In the genomic region with DNA sequence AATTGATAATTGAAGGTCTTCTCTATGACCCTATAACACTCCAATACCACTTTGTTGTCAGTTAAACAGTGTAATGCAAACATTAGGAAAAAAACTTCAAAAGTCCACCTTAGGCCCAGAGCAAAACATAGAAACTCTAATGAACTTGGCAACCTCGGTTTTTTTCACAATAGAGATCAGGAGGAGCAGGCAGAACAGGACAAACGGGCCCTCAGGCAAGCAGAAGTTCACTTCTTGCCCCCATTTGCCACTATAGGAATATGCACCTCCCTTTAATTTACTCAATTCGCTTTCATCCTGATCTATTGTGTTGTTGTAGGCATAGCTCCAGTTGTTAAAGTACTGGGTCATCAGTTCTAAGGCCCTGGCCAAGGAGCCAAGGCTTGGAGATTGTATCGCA, we compare ENCODE assay signal across 1 cellular context.
TF ChIP-seq lines count a peak whose summit lies in the region.

No MANE protein-coding gene starts in this region.

TF ChIP-seq in HepG2, 621 proteins besides CTCF, POLR2A, EP300 and RAD21:
- TF ChIP-seq GTF2F1 (IDR thresholded peaks at IDR 0.05; ENCODE audit: low read length) = no peak
- no peak for TF ChIP-seq ZNF205 (CRISPR knock-in tag; IDR thresholded peaks at IDR 0.05)
- no peak for TF ChIP-seq ZNF367 (CRISPR knock-in tag; IDR thresholded peaks at IDR 0.05; ENCODE audit: borderline replicate concordance)
- no peak for TF ChIP-seq SRSF1 (optimal IDR thresholded peaks at IDR 0.05; ENCODE audit: low read depth, low read length)
- TF ChIP-seq ZNF589 (CRISPR knock-in tag; conservative IDR thresholded peaks at IDR 0.05) = no peak
- TF ChIP-seq, protein P1, sequence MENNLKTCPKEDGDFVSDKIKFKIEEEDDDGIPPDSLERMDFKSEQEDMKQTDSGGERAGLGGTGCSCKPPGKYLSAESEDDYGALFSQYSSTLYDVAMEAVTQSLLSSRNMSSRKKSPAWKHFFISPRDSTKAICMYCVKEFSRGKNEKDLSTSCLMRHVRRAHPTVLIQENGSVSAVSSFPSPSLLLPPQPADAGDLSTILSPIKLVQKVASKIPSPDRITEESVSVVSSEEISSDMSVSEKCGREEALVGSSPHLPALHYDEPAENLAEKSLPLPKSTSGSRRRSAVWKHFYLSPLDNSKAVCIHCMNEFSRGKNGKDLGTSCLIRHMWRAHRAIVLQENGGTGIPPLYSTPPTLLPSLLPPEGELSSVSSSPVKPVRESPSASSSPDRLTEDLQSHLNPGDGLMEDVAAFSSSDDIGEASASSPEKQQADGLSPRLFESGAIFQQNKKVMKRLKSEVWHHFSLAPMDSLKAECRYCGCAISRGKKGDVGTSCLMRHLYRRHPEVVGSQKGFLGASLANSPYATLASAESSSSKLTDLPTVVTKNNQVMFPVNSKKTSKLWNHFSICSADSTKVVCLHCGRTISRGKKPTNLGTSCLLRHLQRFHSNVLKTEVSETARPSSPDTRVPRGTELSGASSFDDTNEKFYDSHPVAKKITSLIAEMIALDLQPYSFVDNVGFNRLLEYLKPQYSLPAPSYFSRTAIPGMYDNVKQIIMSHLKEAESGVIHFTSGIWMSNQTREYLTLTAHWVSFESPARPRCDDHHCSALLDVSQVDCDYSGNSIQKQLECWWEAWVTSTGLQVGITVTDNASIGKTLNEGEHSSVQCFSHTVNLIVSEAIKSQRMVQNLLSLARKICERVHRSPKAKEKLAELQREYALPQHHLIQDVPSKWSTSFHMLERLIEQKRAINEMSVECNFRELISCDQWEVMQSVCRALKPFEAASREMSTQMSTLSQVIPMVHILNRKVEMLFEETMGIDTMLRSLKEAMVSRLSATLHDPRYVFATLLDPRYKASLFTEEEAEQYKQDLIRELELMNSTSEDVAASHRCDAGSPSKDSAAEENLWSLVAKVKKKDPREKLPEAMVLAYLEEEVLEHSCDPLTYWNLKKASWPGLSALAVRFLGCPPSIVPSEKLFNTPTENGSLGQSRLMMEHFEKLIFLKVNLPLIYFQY (CRISPR knock-in tag; IDR thresholded peaks at IDR 0.05; ENCODE audit: borderline replicate concordance) = no peak
- no peak for TF ChIP-seq PHF8 (CRISPR knock-in tag; IDR thresholded peaks at IDR 0.05)
- TF ChIP-seq, protein P2, sequence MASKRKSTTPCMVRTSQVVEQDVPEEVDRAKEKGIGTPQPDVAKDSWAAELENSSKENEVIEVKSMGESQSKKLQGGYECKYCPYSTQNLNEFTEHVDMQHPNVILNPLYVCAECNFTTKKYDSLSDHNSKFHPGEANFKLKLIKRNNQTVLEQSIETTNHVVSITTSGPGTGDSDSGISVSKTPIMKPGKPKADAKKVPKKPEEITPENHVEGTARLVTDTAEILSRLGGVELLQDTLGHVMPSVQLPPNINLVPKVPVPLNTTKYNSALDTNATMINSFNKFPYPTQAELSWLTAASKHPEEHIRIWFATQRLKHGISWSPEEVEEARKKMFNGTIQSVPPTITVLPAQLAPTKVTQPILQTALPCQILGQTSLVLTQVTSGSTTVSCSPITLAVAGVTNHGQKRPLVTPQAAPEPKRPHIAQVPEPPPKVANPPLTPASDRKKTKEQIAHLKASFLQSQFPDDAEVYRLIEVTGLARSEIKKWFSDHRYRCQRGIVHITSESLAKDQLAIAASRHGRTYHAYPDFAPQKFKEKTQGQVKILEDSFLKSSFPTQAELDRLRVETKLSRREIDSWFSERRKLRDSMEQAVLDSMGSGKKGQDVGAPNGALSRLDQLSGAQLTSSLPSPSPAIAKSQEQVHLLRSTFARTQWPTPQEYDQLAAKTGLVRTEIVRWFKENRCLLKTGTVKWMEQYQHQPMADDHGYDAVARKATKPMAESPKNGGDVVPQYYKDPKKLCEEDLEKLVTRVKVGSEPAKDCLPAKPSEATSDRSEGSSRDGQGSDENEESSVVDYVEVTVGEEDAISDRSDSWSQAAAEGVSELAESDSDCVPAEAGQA (IDR thresholded peaks at IDR 0.05; ENCODE audit: low read depth) = no peak
- TF ChIP-seq, protein P2 (CRISPR knock-in tag; IDR thresholded peaks at IDR 0.05; ENCODE audit: borderline replicate concordance) = no peak
- TF ChIP-seq ZNF256 (CRISPR knock-in tag; conservative IDR thresholded peaks at IDR 0.05) = no peak
- no peak for TF ChIP-seq ZNF460 (CRISPR knock-in tag; IDR thresholded peaks at IDR 0.05; ENCODE audit: borderline replicate concordance)
- TF ChIP-seq ZNF329 (CRISPR knock-in tag; IDR thresholded peaks at IDR 0.05; ENCODE audit: low read depth) = no peak
- TF ChIP-seq GABPB1 (CRISPR knock-in tag; IDR thresholded peaks at IDR 0.05) = no peak
TF ChIP-seq in HepG2: peak in this region for 0.
